ENCODE assay signal across 11 cellular contexts in genomic region chr7:140983802-140984201, GRCh38. TPM values are rescaled to one million over a fixed set of nuclear protein-coding genes. Genes with fewer than 3 reads are reported as not detected.
DNase-seq lines count a peak whose midpoint lies in the region; ATAC-seq and TF ChIP-seq lines count a peak whose summit lies in the region.
"Had no signal": no experiment of that assay in that cellular context is flagged by ENCODE, and none has a peak within 500 bp of the region (broad histone marks: within the 10 kb centered on the region; RNA-seq: fewer than 3 reads in every experiment).

No MANE protein-coding gene starts in this region.

- no peaks in the 10 kb centered on the region for H3K27me3 ChIP-seq in PC-9 (ENCODE audit: insufficient read depth, low read depth)

- H3K4me1 ChIP-seq in HEK293 (ENCODE audit: control insufficient read depth, insufficient read depth, low read length) = no peaks in the 10 kb centered on the region
- peaks cover 5% of the 10 kb centered on the region for H3K4me1 ChIP-seq in PC-9 (replicated peaks; ENCODE audit: insufficient read depth)

- H3F3A ChIP-seq in PC-9 (ENCODE audit: insufficient read depth, low read depth) = no peaks in the 10 kb centered on the region

- POLR2A ChIA-PET in HEK293 (lab: Yijun Ruan, JAX) (no interaction called here), PC-9 (lab: Charles Lee; ENCODE audit: unreplicated experiment) (no interaction called here)

- H3K9me3 ChIP-seq in HEK293 (ENCODE audit: control insufficient read depth, insufficient read depth, low read depth, low read length) = no peaks in the 10 kb centered on the region
- peaks cover 5% of the 10 kb centered on the region; the same call in 1 of the 2 replicates for H3K9me3 ChIP-seq in PC-9 (ENCODE audit: insufficient read depth, low read depth)

- H3K79me2 ChIP-seq in PC-9 (ENCODE audit: low read depth) = no peaks in the 10 kb centered on the region

- no peak overlapping the region for H3K4me2 ChIP-seq in PC-9

- H3K4me3 ChIP-seq in HEK293 (ENCODE audit: low read depth, low read length) (no peak overlapping the region), PC-9 (no peak overlapping the region)

- TF ChIP-seq CTCF in C4-2B (conservative IDR thresholded peaks at IDR 0.05) (peak; percentile 83), HEK293 (tag by site-specific recombination; IDR thresholded peaks at IDR 0.05) (no peak), PC-9 (conservative IDR thresholded peaks at IDR 0.05) (peak; percentile 44)

- H3K27ac ChIP-seq in C4-2B = peak overlapping the region; percentile 26; the same call in 1 of the 2 replicates
- H3K27ac ChIP-seq in HEK293 (ENCODE audit: extremely low read depth, low read depth, low read length) = no peak overlapping the region
- no peak overlapping the region for H3K27ac ChIP-seq in PC-9

- no peak overlapping the region for H2AFZ ChIP-seq in PC-9

- CTCF ChIA-PET in HEK293 (lab: Yijun Ruan, JAX) (interaction anchor here (0.5 to 4.1 kb wide), 8 partner anchors 35 to 560 kb away, joined by 3 to 23 read pairs (median 4); no protein-coding TSS in a partner anchor), PC-9 (lab: Charles Lee) (no interaction called here)

- BruUV-seq in PC-9 (replicated peaks; lab: Mats Ljungman, UMichigan) = no TSS peak

- no peaks in the 10 kb centered on the region for H4K20me1 ChIP-seq in PC-9 (ENCODE audit: insufficient read depth)

- H3K36me3 ChIP-seq in HEK293 (ENCODE audit: control insufficient read depth in 2 of 2, insufficient read depth in 1 of 2, low read length in 2 of 2) = no peaks in the 10 kb centered on the region
- H3K36me3 ChIP-seq in PC-9 (ENCODE audit: low read depth) = no peaks in the 10 kb centered on the region

- no peak for ATAC-seq in HG02571 (IDR thresholded peaks at IDR 0.05; ENCODE audit: unreplicated experiment)

- no peaks in the 10 kb centered on the region for H3K9me2 ChIP-seq in PC-9 (ENCODE audit: insufficient read depth)

- DNase-seq in PC-9 = no peak
- peak; percentile 37 for DNase-seq in germinal center (ENCODE audit: low spot score)
- no peak for DNase-seq in globus pallidus (ENCODE audit: low spot score)
- no peak for DNase-seq in midbrain (lab: John Stamatoyannopoulos, UW)
- DNase-seq in activated CD4-positive, alpha-beta T cell treated with anti-CD3 and anti-CD28 coated beads, Interleukin-2, amount 50 U/mL, for 4 hours = no peak
- DNase-seq: effector CD4-positive, alpha-beta T cell; NCI-H2029 treated with DMSO at 0.1 percent for 48 hours; T-helper 9 cell had no signal

- intact Hi-C loops in PC-9 (cut with micrococcal nuclease; ENCODE audit: unreplicated experiment) = no loop called here

TF ChIP-seq in HEK293, 187 proteins besides CTCF, POLR2A, EP300 and RAD21:
- TF ChIP-seq SETDB1 (IDR thresholded peaks at IDR 0.05; ENCODE audit: insufficient read length, low read length) = peak; percentile 48
- no peak for TF ChIP-seq ZNF335 (tag by site-specific recombination; conservative IDR thresholded peaks at IDR 0.05)

RNA-seq across cellular contexts. Expression of gene MRPS33, which starts 30.9 kb away (rescaled TPM):
- 70.8 and 84.4 TPM in 2 replicates for total RNA-seq in PC-9 (2021)

RNA-seq across cellular contexts. Expression of gene BRAF, which starts 59.1 kb away (rescaled TPM):
- total RNA-seq in PC-9 (2021) = 45.0 and 56.9 TPM in 2 replicates
